ENCODE assay signal across 19 cellular contexts in genomic region chr9:96166981-96167380, GRCh38.
A peak's percentile ranks its signal among the peaks of the same experiment; 100 is the strongest.
DNase-seq lines count a peak whose midpoint lies in the region; ATAC-seq and TF ChIP-seq lines count a peak whose summit lies in the region.
"Had no signal": no experiment of that assay in that cellular context is flagged by ENCODE, and none has a peak within 500 bp of the region (broad histone marks: within the 10 kb centered on the region; RNA-seq: fewer than 3 reads in every experiment).

No MANE protein-coding gene starts in this region.

- CTCF ChIA-PET in activated CD8-positive, alpha-beta memory T cell treated with anti-CD3 and anti-CD28 coated beads, Interleukin-2, amount 10 ng/mL, durations not matched to agents 7 days and 5 days (lab: Charles Lee), result no interaction called here

- WGBS in sigmoid colon, 2 donors, result 93 to 96% methylated on average over 15 of the region's 15 CpGs

- TF ChIP-seq POLR2A in sigmoid colon (IDR thresholded peaks at IDR 0.05), result no peak

- intact Hi-C loops in sigmoid colon (cut with DNase I), result no loop called here

- H3K4me1 ChIP-seq in sigmoid colon, result no peaks in the 10 kb centered on the region
- H3K4me1 ChIP-seq: HAP-1 had no signal

- no peaks in the 10 kb centered on the region for H3K9me3 Mint-ChIP-seq in activated CD8-positive, alpha-beta memory T cell treated with anti-CD3 and anti-CD28 coated beads, Interleukin-2, amount 10 ng/mL, durations not matched to agents 7 days and 5 days (ENCODE audit: low read depth)
- H3K9me3 Mint-ChIP-seq: CD4-positive, CD25-positive, alpha-beta regulatory T cell; CD8-positive, alpha-beta memory T cell had no signal

- no peak overlapping the region for H3K4me3 Mint-ChIP-seq in activated CD8-positive, alpha-beta memory T cell treated with anti-CD3 and anti-CD28 coated beads, Interleukin-2, amount 10 ng/mL, durations not matched to agents 7 days and 5 days
- H3K4me3 Mint-ChIP-seq: CD4-positive, CD25-positive, alpha-beta regulatory T cell; CD8-positive, alpha-beta memory T cell; IgD-negative memory B cell had no signal

- DNase-seq in activated CD8-positive, alpha-beta memory T cell treated with anti-CD3 and anti-CD28 coated beads, Interleukin-2, amount 50 U/mL, for 48 hours, result peak; percentile 29
- no peak for DNase-seq in activated CD8-positive, alpha-beta memory T cell treated with anti-CD3 and anti-CD28 coated beads, Interleukin-2, amount 10 ng/mL, durations not matched to agents 7 days and 5 days
- peak; percentile 42 for DNase-seq in left kidney (ENCODE audit: low read depth, low spot score)
- peak; percentile 25 for DNase-seq in sigmoid colon
- DNase-seq in NCI-H526 (lab: John Stamatoyannopoulos, UW), result no peak
- no peak for DNase-seq in activated T-cell treated with anti-CD3 and anti-CD28 coated beads, Interleukin-2, amount 50 U/mL, for 1 hour
- DNase-seq in NCI-H82 (lab: John Stamatoyannopoulos, UW), result no peak
- DNase-seq: C1 segment of cervical spinal cord; CD4-positive, CD25-positive, alpha-beta regulatory T cell; CD8-positive, alpha-beta memory T cell; COR-L47; DMS 273 treated with DMSO at 0.1 percent for 48 hours; DMS53; DND-41; EL had no signal

- H3K27me3 Mint-ChIP-seq in activated CD8-positive, alpha-beta memory T cell treated with anti-CD3 and anti-CD28 coated beads, Interleukin-2, amount 10 ng/mL, durations not matched to agents 7 days and 5 days, result peaks cover 28% of the 10 kb centered on the region
- H3K27me3 Mint-ChIP-seq: CD4-positive, CD25-positive, alpha-beta regulatory T cell had no signal

- no peaks in the 10 kb centered on the region for H3K9me3 ChIP-seq in sigmoid colon
- H3K9me3 ChIP-seq: HAP-1 had no signal

- no peak overlapping the region for H3K4me3 ChIP-seq in sigmoid colon
- H3K4me3 ChIP-seq: HAP-1 had no signal

- no peak for TF ChIP-seq CTCF in sigmoid colon (IDR thresholded peaks at IDR 0.05)

- no peaks in the 10 kb centered on the region for H3K4me1 Mint-ChIP-seq in activated CD8-positive, alpha-beta memory T cell treated with anti-CD3 and anti-CD28 coated beads, Interleukin-2, amount 10 ng/mL, durations not matched to agents 7 days and 5 days
- H3K4me1 Mint-ChIP-seq: CD4-positive, CD25-positive, alpha-beta regulatory T cell; CD8-positive, alpha-beta memory T cell; IgD-negative memory B cell had no signal

- no peak overlapping the region for H3K27ac Mint-ChIP-seq in activated CD8-positive, alpha-beta memory T cell treated with anti-CD3 and anti-CD28 coated beads, Interleukin-2, amount 10 ng/mL, durations not matched to agents 7 days and 5 days
- H3K27ac Mint-ChIP-seq: CD4-positive, CD25-positive, alpha-beta regulatory T cell had no signal

- no peaks in the 10 kb centered on the region for H3K27me3 ChIP-seq in sigmoid colon

- H3K36me3 Mint-ChIP-seq in activated CD8-positive, alpha-beta memory T cell treated with anti-CD3 and anti-CD28 coated beads, Interleukin-2, amount 10 ng/mL, durations not matched to agents 7 days and 5 days, result no peaks in the 10 kb centered on the region
- H3K36me3 Mint-ChIP-seq: CD4-positive, CD25-positive, alpha-beta regulatory T cell; CD8-positive, alpha-beta memory T cell; IgD-negative memory B cell had no signal

- no peak overlapping the region for H3K27ac ChIP-seq in sigmoid colon
- H3K27ac ChIP-seq: 22Rv1 had no signal

- no peak for ATAC-seq in activated CD8-positive, alpha-beta memory T cell treated with anti-CD3 and anti-CD28 coated beads, Interleukin-2, amount 10 ng/mL, durations not matched to agents 7 days and 5 days
- ATAC-seq: HepG2 had no signal

- TF ChIP-seq EP300 in sigmoid colon (IDR thresholded peaks at IDR 0.05), result no peak

- H3K36me3 ChIP-seq in sigmoid colon, result no peaks in the 10 kb centered on the region
- H3K36me3 ChIP-seq: HAP-1 had no signal

Comparison
In these comparisons a context has a peak if more than half of its experiments do, and no peak if none do; other contexts are left out.
1. DNase-seq: peak in activated CD8-positive, alpha-beta memory T cell treated with anti-CD3 and anti-CD28 coated beads, Interleukin-2, amount 50 U/mL, for 48 hours (single experiment), left kidney (single experiment) and sigmoid colon (single experiment); none in activated CD8-positive, alpha-beta memory T cell treated with anti-CD3 and anti-CD28 coated beads, Interleukin-2, amount 10 ng/mL, durations not matched to agents 7 days and 5 days (single experiment), NCI-H526 (0 of 2), activated T-cell treated with anti-CD3 and anti-CD28 coated beads, Interleukin-2, amount 50 U/mL, for 1 hour (single experiment) and NCI-H82 (single experiment).